In the genomic region with DNA sequence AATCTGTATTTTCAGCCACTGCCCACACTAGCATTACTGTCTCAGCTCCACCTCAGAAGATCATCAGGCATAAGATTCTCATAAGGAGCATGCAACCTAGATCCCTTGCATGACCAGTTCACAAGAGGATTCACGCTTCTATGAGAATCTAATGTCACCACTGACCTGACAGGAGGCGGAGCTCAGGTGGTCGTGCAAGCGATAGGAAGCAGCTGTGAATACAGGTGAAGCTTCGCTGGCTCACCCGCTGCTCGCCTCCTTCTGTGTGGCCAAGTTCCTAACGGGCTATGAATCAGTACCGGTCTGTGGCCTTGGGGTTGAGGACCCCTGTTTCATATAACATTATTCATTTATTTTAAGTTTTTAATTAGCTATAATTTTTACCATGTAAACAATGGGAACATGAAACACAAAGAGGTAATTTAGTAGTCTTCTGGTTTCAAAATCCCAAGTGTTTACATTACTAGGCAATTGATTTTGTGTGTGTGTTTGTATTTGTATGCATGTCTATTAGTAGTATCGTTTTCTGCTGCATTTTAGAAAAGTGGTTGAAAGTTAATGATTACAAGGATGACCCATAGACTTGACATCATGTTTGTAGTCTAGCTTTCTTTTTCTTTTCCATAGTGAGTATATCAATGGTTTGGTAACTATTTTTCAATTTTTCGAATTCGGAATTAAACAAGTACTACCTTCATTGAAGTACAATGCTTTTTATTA, we compare ENCODE assay signal across 2 cellular contexts.
TF ChIP-seq lines count a peak whose summit lies in the region.

No MANE protein-coding gene starts in this region.

TF ChIP-seq in GM23338, 12 proteins besides CTCF, POLR2A, EP300 and RAD21 (continued from another document and continues in another):
- TF ChIP-seq, protein P1, sequence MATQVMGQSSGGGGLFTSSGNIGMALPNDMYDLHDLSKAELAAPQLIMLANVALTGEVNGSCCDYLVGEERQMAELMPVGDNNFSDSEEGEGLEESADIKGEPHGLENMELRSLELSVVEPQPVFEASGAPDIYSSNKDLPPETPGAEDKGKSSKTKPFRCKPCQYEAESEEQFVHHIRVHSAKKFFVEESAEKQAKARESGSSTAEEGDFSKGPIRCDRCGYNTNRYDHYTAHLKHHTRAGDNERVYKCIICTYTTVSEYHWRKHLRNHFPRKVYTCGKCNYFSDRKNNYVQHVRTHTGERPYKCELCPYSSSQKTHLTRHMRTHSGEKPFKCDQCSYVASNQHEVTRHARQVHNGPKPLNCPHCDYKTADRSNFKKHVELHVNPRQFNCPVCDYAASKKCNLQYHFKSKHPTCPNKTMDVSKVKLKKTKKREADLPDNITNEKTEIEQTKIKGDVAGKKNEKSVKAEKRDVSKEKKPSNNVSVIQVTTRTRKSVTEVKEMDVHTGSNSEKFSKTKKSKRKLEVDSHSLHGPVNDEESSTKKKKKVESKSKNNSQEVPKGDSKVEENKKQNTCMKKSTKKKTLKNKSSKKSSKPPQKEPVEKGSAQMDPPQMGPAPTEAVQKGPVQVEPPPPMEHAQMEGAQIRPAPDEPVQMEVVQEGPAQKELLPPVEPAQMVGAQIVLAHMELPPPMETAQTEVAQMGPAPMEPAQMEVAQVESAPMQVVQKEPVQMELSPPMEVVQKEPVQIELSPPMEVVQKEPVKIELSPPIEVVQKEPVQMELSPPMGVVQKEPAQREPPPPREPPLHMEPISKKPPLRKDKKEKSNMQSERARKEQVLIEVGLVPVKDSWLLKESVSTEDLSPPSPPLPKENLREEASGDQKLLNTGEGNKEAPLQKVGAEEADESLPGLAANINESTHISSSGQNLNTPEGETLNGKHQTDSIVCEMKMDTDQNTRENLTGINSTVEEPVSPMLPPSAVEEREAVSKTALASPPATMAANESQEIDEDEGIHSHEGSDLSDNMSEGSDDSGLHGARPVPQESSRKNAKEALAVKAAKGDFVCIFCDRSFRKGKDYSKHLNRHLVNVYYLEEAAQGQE (IDR thresholded peaks at IDR 0.05; ENCODE audit: unreplicated experiment): no peak
- TF ChIP-seq EZH2phosphoT487 (IDR thresholded peaks at IDR 0.05; ENCODE audit: unreplicated experiment) (no peak), CREB1 (CRISPR knock-in tag; IDR thresholded peaks at IDR 0.05; ENCODE audit: low read depth) (no peak), EZH2 (IDR thresholded peaks at IDR 0.05; ENCODE audit: low read depth, unreplicated experiment) (no peak), STAT1 (IDR thresholded peaks at IDR 0.05; ENCODE audit: unreplicated experiment) (no peak), JUNB (IDR thresholded peaks at IDR 0.05; ENCODE audit: unreplicated experiment) (no peak), ZNF331 (CRISPR knock-in tag; IDR thresholded peaks at IDR 0.05; ENCODE audit: low read depth) (no peak)
- TF ChIP-seq, protein P2, sequence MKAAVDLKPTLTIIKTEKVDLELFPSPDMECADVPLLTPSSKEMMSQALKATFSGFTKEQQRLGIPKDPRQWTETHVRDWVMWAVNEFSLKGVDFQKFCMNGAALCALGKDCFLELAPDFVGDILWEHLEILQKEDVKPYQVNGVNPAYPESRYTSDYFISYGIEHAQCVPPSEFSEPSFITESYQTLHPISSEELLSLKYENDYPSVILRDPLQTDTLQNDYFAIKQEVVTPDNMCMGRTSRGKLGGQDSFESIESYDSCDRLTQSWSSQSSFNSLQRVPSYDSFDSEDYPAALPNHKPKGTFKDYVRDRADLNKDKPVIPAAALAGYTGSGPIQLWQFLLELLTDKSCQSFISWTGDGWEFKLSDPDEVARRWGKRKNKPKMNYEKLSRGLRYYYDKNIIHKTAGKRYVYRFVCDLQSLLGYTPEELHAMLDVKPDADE (IDR thresholded peaks at IDR 0.05): no peak

TF ChIP-seq in liver, 16 proteins besides CTCF, POLR2A, EP300 and RAD21 (continued from another document):
- TF ChIP-seq, protein P1 (IDR thresholded peaks at IDR 0.05): no peak
- TF ChIP-seq JUND (IDR thresholded peaks at IDR 0.05) (no peak), NR2F2 (IDR thresholded peaks at IDR 0.05) (no peak), HNF4A (conservative IDR thresholded peaks at IDR 0.05) (no peak), GABPA (IDR thresholded peaks at IDR 0.05 in 1 of 2, conservative IDR thresholded peaks at IDR 0.05 in 1 of 2) (no peak), HNF4G (IDR thresholded peaks at IDR 0.05) (no peak), YY1 (IDR thresholded peaks at IDR 0.05) (no peak)
